11 cellular contexts compared by ENCODE assay signal in the genomic region with DNA sequence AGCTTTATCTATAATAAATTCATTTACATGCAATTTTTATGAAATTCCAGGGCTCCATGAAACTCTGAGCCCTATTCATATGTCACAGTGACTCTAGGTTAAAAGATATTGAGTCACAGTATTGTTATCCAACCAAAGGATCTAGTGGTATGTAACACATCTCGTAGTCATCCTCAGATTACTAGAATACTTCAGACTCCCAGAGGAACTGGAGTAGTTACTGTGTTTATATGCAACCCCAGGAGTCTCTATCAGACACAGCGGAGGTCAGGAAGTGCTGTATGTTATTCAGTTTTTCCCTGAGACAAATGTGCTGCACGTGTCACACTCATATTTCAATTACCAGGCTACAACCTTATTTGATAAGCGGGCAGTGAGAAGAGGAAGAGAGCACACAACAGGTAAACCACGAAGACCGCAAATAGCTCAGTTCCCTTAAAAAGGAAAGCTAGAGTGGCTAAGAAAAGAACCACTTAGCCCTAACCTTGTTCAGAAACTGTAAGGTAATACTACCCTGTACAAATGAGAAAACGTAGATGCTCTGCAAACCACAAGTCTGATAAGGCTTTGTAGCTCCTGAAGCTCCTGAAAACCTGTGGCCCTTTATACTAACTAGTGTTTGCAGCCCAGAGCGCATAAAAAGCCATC.
A peak's percentile ranks its signal among the peaks of the same experiment; 100 is the strongest.
DNase-seq lines count a peak whose midpoint lies in the region; ATAC-seq and TF ChIP-seq lines count a peak whose summit lies in the region.
"Had no signal": no experiment of that assay in that cellular context is flagged by ENCODE, and none has a peak within 500 bp of the region (broad histone marks: within the 10 kb centered on the region; RNA-seq: fewer than 3 reads in every experiment).

No MANE protein-coding gene starts in this region.

- peak; percentile 93 for ATAC-seq in GM19397 (IDR thresholded peaks at IDR 0.05; ENCODE audit: unreplicated experiment)
- ATAC-seq in HG02852 (IDR thresholded peaks at IDR 0.05; ENCODE audit: unreplicated experiment), result peak; percentile 94
- ATAC-seq in HG03565 (IDR thresholded peaks at IDR 0.05; ENCODE audit: unreplicated experiment), result peak; percentile 92

- no peak for TF ChIP-seq CTCF in Calu3 (IDR thresholded peaks at IDR 0.05; ENCODE audit: unreplicated experiment)

- no peaks in the 10 kb centered on the region for H3K36me3 Mint-ChIP-seq in Calu3 (ENCODE audit: insufficient read depth, unreplicated experiment)

- peaks cover 10% of the 10 kb centered on the region for H3K9me3 Mint-ChIP-seq in Calu3 (ENCODE audit: low read depth, unreplicated experiment)

- CTCF ChIA-PET in Calu3 (lab: Charles Lee), result no interaction called here

- no peak overlapping the region for H3K4me3 ChIP-seq in skeletal muscle cell (ENCODE audit: low read depth, low read length)

- no peaks in the 10 kb centered on the region for H3K27me3 Mint-ChIP-seq in Calu3 (ENCODE audit: unreplicated experiment)

- H3K27ac Mint-ChIP-seq in Calu3 (ENCODE audit: unreplicated experiment), result no peak overlapping the region

- H3K4me3 Mint-ChIP-seq in Calu3 (ENCODE audit: low read depth, unreplicated experiment), result no peak overlapping the region

- intact Hi-C loops in Calu3 (cut with micrococcal nuclease; ENCODE audit: unreplicated experiment), result no loop called here

- DNase-seq in skeletal muscle cell (ENCODE audit: low read depth) (peak; percentile 14), SK-N-DZ (ENCODE audit: low spot score) (no peak), Kasumi-1 (lab: John Stamatoyannopoulos, UW) (no peak), Calu3 (no peak), NCI-H2107 (lab: John Stamatoyannopoulos, UW) (no peak)
- DNase-seq: erythroblast; NCI-H187; stimulated activated CD4-positive, alpha-beta T cell treated with anti-CD3 and anti-CD28 coated beads, Interleukin-12 subunit alpha, Interleukin-12 subunit beta, amount 100 ng/mL, for 4 hours had no signal

- no peaks in the 10 kb centered on the region for H3K4me1 Mint-ChIP-seq in Calu3 (ENCODE audit: low read depth, unreplicated experiment)

- BruUV-seq in Calu3 (replicated peaks; lab: Mats Ljungman, UMichigan), result no TSS peak
